In genomic region chr2:74876081-74876886, GRCh38 we compare ENCODE assay signal across 8 cellular contexts. TPM values are rescaled to one million over a fixed set of nuclear protein-coding genes. Genes with fewer than 3 reads are reported as not detected.
DNase-seq lines count a peak whose midpoint lies in the region; ATAC-seq lines count a peak whose summit lies in the region.

No MANE protein-coding gene starts in this region.

- peaks cover 24 to 40% of the 10 kb centered on the region in 2 donors for H3K36me3 Mint-ChIP-seq in CD4-positive, alpha-beta memory T cell

- H3K36me3 ChIP-seq in CD4-positive, alpha-beta memory T cell (ENCODE audit: insufficient read depth, low read length), result peaks cover 5% of the 10 kb centered on the region
- peaks cover 84% of the 10 kb centered on the region for H3K36me3 ChIP-seq in adipocyte (ENCODE audit: control insufficient read depth, insufficient read depth, low read length, severe bottlenecking)

- H3K4me1 ChIP-seq in CD4-positive, alpha-beta memory T cell (ENCODE audit: insufficient read depth, low read length), result peaks cover 3% of the 10 kb centered on the region
- H3K4me1 ChIP-seq in adipocyte (ENCODE audit: control insufficient read depth, insufficient read depth, low read length), result peaks cover 49% of the 10 kb centered on the region

- H3K9me3 Mint-ChIP-seq in CD4-positive, alpha-beta memory T cell, result no peaks in the 10 kb centered on the region

- no peaks in the 10 kb centered on the region for H3K27me3 ChIP-seq in CD4-positive, alpha-beta memory T cell (ENCODE audit: insufficient read depth, low read length)
- H3K27me3 ChIP-seq in adipocyte (replicated peaks; ENCODE audit: control insufficient read depth, insufficient read depth, low read length), result no peaks in the 10 kb centered on the region

- H3K27ac ChIP-seq in CD4-positive, alpha-beta memory T cell (ENCODE audit: low read depth, low read length), result no peak overlapping the region

- peaks cover 0 to 7% (median 4%) of the 10 kb centered on the region in 4 donors for H3K4me1 Mint-ChIP-seq in CD4-positive, alpha-beta memory T cell

- DNase-seq in CD4-positive, alpha-beta memory T cell, result peak; percentile 48 to 73 (median 66)
- peak; percentile 40 for DNase-seq in KG1 (lab: John Stamatoyannopoulos, UW)
- DNase-seq in SK-MEL-5 (ENCODE audit: low read depth, low spot score), result peak; percentile 80
- peak; percentile 91 for DNase-seq in adipocyte (ENCODE audit: low read depth)
- DNase-seq in left cardiac atrium, result no peak
- DNase-seq in putamen (ENCODE audit: low spot score), result peak; percentile 57

- in situ Hi-C loops in SK-MEL-5 (cut with HindIII; ENCODE audit: low pct_unique_long_range_greater_than_20kb, low sequenced_read_pairs), result loop anchor here (25.0 kb wide), 1 partner anchor 189 kb away; no protein-coding TSS in a partner anchor

- H3K4me3 ChIP-seq in CD4-positive, alpha-beta memory T cell (ENCODE audit: low read length in 2 of 2), result no peak overlapping the region
- H3K4me3 ChIP-seq in adipocyte (ENCODE audit: low read length), result no peak overlapping the region

- intact Hi-C loops in CD4-positive, alpha-beta memory T cell (cut with micrococcal nuclease), result loop anchor here (1.0 kb wide), 4 partner anchors 40 to 393 kb away; partner anchors contain the start of gene TTC31
- intact Hi-C loops in left cardiac atrium (cut with DNase I), result loop anchor here (2.0 to 10.0 kb wide), 3 partner anchors 161 to 731 kb away; partner anchors contain the start of gene BOLA3 (in 1 of the 2)

- POLR2A ChIA-PET in CD4-positive, alpha-beta memory T cell (lab: Charles Lee; ENCODE audit: partially characterized antibody), result interaction anchor here (0.6 to 2.2 kb wide), 5 partner anchors 26 to 161 kb away, joined by 3 to 7 read pairs (median 3); no protein-coding TSS in a partner anchor

- H3K27ac Mint-ChIP-seq in CD4-positive, alpha-beta memory T cell, result peak overlapping the region in 3 of 7 donors; percentile 22 to 76 (median 53)

- peak; percentile 82 for ATAC-seq in GM19043 (IDR thresholded peaks at IDR 0.05; ENCODE audit: low read depth, unreplicated experiment)
- peak; percentile 69 to 71 for ATAC-seq in left cardiac atrium
- no peak for ATAC-seq in GM19328 (IDR thresholded peaks at IDR 0.05; ENCODE audit: unreplicated experiment)

- no peaks in the 10 kb centered on the region for H3K9me3 ChIP-seq in CD4-positive, alpha-beta memory T cell (ENCODE audit: control insufficient read depth in 1 of 2, low read length in 2 of 2)
- no peaks in the 10 kb centered on the region for H3K9me3 ChIP-seq in adipocyte (ENCODE audit: control insufficient read depth, low read length)

- CTCF ChIA-PET in CD4-positive, alpha-beta memory T cell (lab: Charles Lee; ENCODE audit: partially characterized antibody), result interaction anchor here (0.8 to 9.5 kb wide), 34 partner anchors 9 to 290 kb away, joined by 3 to 287 read pairs (median 5); partner anchors contain the start of gene HK2

- H3K9ac ChIP-seq in adipocyte (ENCODE audit: low read length), result peak overlapping the region; percentile 74

- H3K4me3 Mint-ChIP-seq in CD4-positive, alpha-beta memory T cell, result no peak overlapping the region

- H3K27me3 Mint-ChIP-seq in CD4-positive, alpha-beta memory T cell, result no peaks in the 10 kb centered on the region

RNA-seq across cellular contexts. Expression of gene HK2, which starts 42.4 kb away (rescaled TPM):
- 1 to 10 TPM; 7.3 to 9.4 TPM for total RNA-seq in CD4-positive, alpha-beta memory T cell
- polyA plus RNA-seq in CD4-positive, alpha-beta memory T cell, result 1 to 10 TPM; 1.7 to 4.9 TPM
- 39.2 and 52.1 TPM in 2 replicates for total RNA-seq in SK-MEL-5 (2014; rRNA removed; shearing (Covaris generic))
- polyA plus RNA-seq in SK-MEL-5 (2015; cell fraction: cytosol; rRNA removed), result 60.6 and 84.9 TPM in 2 replicates
- polyA plus RNA-seq in SK-MEL-5 (2015; cell fraction: nucleus; rRNA removed), result 55.2 and 82.1 TPM in 2 replicates
- 10 to 100 TPM; 17.2 to 18.4 TPM for total RNA-seq in left cardiac atrium
